Comparison of ENCODE assay signal across 7 cellular contexts in the genomic region with DNA sequence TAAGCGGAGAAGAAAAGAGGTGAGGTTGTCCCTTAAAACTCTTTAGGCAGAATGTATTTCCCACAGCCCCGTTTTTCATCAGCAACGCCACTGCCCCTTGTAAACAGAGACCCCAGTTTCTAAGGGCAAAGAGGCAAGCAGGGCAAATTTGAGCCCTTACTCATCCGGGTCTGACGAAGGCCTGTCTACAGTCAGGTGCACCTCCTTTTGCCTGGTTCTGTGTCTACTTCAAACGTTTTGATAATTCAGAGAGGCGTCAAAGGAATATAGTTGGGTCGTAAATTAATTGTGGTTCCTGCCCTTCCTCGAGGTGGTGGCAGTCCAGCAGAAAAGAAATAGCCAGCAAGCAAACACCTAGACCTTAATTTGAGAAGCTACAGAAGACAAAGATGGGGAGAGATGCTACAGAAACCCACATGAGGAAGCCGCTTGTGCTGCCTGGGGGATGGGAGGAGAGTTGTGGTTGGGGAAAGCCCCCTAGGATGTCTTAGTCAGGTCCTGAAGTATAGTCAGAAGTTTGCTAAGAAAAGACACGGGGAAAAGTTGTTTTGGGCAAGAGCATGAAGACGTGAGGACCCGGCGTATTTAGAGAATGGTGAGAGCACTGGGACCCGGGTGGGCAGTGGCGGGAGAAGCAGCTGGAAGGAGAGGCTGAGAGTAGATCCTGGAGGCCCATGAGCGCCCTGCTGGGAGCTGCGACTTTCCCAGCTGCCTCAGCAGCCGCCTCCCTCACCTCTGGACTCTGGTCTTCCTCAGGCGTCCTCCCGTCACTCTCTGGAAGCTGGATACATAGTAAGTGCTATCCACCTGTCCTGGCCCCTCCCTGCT. TPM values are rescaled to one million over a fixed set of nuclear protein-coding genes. Genes with fewer than 3 reads are reported as not detected.
DNase-seq lines count a peak whose midpoint lies in the region; ATAC-seq and TF ChIP-seq lines count a peak whose summit lies in the region.

No MANE protein-coding gene starts in this region.

- peak overlapping the region; percentile 68 for H3K27ac ChIP-seq in HL-60 (replicated peaks)
- no peak overlapping the region for H3K27ac ChIP-seq in ectodermal cell (ENCODE audit: insufficient read depth, low read depth, low read length, poor library complexity, severe bottlenecking)
- peak overlapping the region; percentile 100 for H3K27ac ChIP-seq in upper lobe of right lung

- DNase-seq in HL-60 (ENCODE audit: low read depth in 1 of 2, low spot score in 1 of 2) (peak in 1 of 2 experiments; percentile 13), osteocyte (ENCODE audit: extremely low spot score, unreplicated experiment) (no peak), upper lobe of right lung (no peak), kidney glomerular epithelial cell (lab: John Stamatoyannopoulos, UW) (no peak)
- DNase-seq in activated CD4-positive, alpha-beta T cell treated with anti-CD3 and anti-CD28 coated beads, Interleukin-2, amount 10 ng/mL, durations not matched to agents 24 days and 14 days, result peak; percentile 93

- H3K27me3 Mint-ChIP-seq in activated CD4-positive, alpha-beta T cell treated with anti-CD3 and anti-CD28 coated beads, Interleukin-2, amount 10 ng/mL, durations not matched to agents 24 days and 14 days, result no peaks in the 10 kb centered on the region
- no peaks in the 10 kb centered on the region for H3K27me3 Mint-ChIP-seq in osteocyte (ENCODE audit: unreplicated experiment)

- 91% methylated on average over 21 of the region's 21 CpGs for WGBS in ectodermal cell, 2 experiments

- no peaks in the 10 kb centered on the region for H3K27me3 ChIP-seq in HL-60 (ENCODE audit: insufficient read depth, poor library complexity, severe bottlenecking)
- no peaks in the 10 kb centered on the region for H3K27me3 ChIP-seq in ectodermal cell (ENCODE audit: control insufficient read depth, insufficient read depth, low read length, poor library complexity, severe bottlenecking)
- no peaks in the 10 kb centered on the region for H3K27me3 ChIP-seq in upper lobe of right lung

- H3K9me3 Mint-ChIP-seq in activated CD4-positive, alpha-beta T cell treated with anti-CD3 and anti-CD28 coated beads, Interleukin-2, amount 10 ng/mL, durations not matched to agents 24 days and 14 days, result no peaks in the 10 kb centered on the region
- H3K9me3 Mint-ChIP-seq in osteocyte (ENCODE audit: unreplicated experiment), result no peaks in the 10 kb centered on the region

- intact Hi-C loops in activated CD4-positive, alpha-beta T cell treated with anti-CD3 and anti-CD28 coated beads, Interleukin-2, amount 10 ng/mL, durations not matched to agents 24 days and 14 days (cut with micrococcal nuclease), result loop anchor here (1.0 kb wide), 1 partner anchor 34 kb away; no protein-coding TSS in a partner anchor
- intact Hi-C loops in upper lobe of right lung (cut with DNase I), result no loop called here

- H3K9me3 ChIP-seq in ectodermal cell (ENCODE audit: control insufficient read depth, low read length) (no peaks in the 10 kb centered on the region), upper lobe of right lung (no peaks in the 10 kb centered on the region)

- peaks cover 66% of the 10 kb centered on the region for H3K36me3 Mint-ChIP-seq in activated CD4-positive, alpha-beta T cell treated with anti-CD3 and anti-CD28 coated beads, Interleukin-2, amount 10 ng/mL, durations not matched to agents 24 days and 14 days (ENCODE audit: low read depth)
- peaks cover 21% of the 10 kb centered on the region for H3K36me3 Mint-ChIP-seq in osteocyte (ENCODE audit: unreplicated experiment)

- TF ChIP-seq CTCF in HL-60 (IDR thresholded peaks at IDR 0.05; ENCODE audit: insufficient read depth, low read length) (no peak), osteocyte (IDR thresholded peaks at IDR 0.05) (no peak), upper lobe of right lung (IDR thresholded peaks at IDR 0.05) (no peak)

- H3K4me3 ChIP-seq in HL-60 (replicated peaks; ENCODE audit: insufficient read depth, low read length) (peak overlapping the region; percentile 63), ectodermal cell (ENCODE audit: insufficient read depth, low read depth, low read length) (peak overlapping the region; percentile 74), upper lobe of right lung (peak overlapping the region; percentile 83)

- H3K4me1 ChIP-seq in ectodermal cell (ENCODE audit: control insufficient read depth, insufficient read depth, low read length), result peaks cover 12% of the 10 kb centered on the region
- peaks cover 31% of the 10 kb centered on the region for H3K4me1 ChIP-seq in upper lobe of right lung

- H3K4me1 Mint-ChIP-seq in activated CD4-positive, alpha-beta T cell treated with anti-CD3 and anti-CD28 coated beads, Interleukin-2, amount 10 ng/mL, durations not matched to agents 24 days and 14 days, result peaks cover 42% of the 10 kb centered on the region
- peaks cover 37% of the 10 kb centered on the region for H3K4me1 Mint-ChIP-seq in osteocyte (ENCODE audit: unreplicated experiment)

- peak overlapping the region; percentile 97 for H3K27ac Mint-ChIP-seq in activated CD4-positive, alpha-beta T cell treated with anti-CD3 and anti-CD28 coated beads, Interleukin-2, amount 10 ng/mL, durations not matched to agents 24 days and 14 days
- H3K27ac Mint-ChIP-seq in osteocyte (ENCODE audit: unreplicated experiment), result peak overlapping the region; percentile 80

- peaks cover 26% of the 10 kb centered on the region for H3K36me3 ChIP-seq in ectodermal cell (ENCODE audit: control insufficient read depth, insufficient read depth, low read length)
- H3K36me3 ChIP-seq in upper lobe of right lung, result peaks cover 59% of the 10 kb centered on the region

- ATAC-seq in upper lobe of right lung, result no peak
- ATAC-seq in HG02852 (IDR thresholded peaks at IDR 0.05; ENCODE audit: unreplicated experiment), result no peak

- H3K4me3 Mint-ChIP-seq in activated CD4-positive, alpha-beta T cell treated with anti-CD3 and anti-CD28 coated beads, Interleukin-2, amount 10 ng/mL, durations not matched to agents 24 days and 14 days, result peak overlapping the region; percentile 99
- peak overlapping the region; percentile 77 for H3K4me3 Mint-ChIP-seq in osteocyte (ENCODE audit: unreplicated experiment)

RNA-seq across cellular contexts. Expression of a gene that starts 2.4 kb away (rescaled TPM):
- total RNA-seq in activated CD4-positive, alpha-beta T cell treated with anti-CD3 and anti-CD28 coated beads, Interleukin-2, amount 10 ng/mL, durations not matched to agents 24 days and 14 days, result 121 and 124 TPM in 2 replicates
- 40.1 TPM for polyA plus RNA-seq in ectodermal cell (2013, experiment 1 of 4)
- 40.3 TPM for polyA plus RNA-seq in ectodermal cell (2013, experiment 2 of 4)
- polyA plus RNA-seq in ectodermal cell (2013, experiment 3 of 4), result 35.3 TPM
- polyA plus RNA-seq in ectodermal cell (2013, experiment 4 of 4), result 42.4 TPM
- total RNA-seq in osteocyte, result 66.5 and 67.4 TPM in 2 replicates
- total RNA-seq in upper lobe of right lung, result 65.0 TPM

RNA-seq across cellular contexts. Expression of a gene that starts 9.9 kb away (rescaled TPM):
- total RNA-seq in activated CD4-positive, alpha-beta T cell treated with anti-CD3 and anti-CD28 coated beads, Interleukin-2, amount 10 ng/mL, durations not matched to agents 24 days and 14 days, result 82.2 and 86.7 TPM in 2 replicates
- polyA plus RNA-seq in ectodermal cell (2013, experiment 1 of 4), result 37.0 TPM
- polyA plus RNA-seq in ectodermal cell (2013, experiment 2 of 4), result 28.8 TPM
- polyA plus RNA-seq in ectodermal cell (2013, experiment 3 of 4), result 33.2 TPM
- 35.8 TPM for polyA plus RNA-seq in ectodermal cell (2013, experiment 4 of 4)
- total RNA-seq in osteocyte, result 44.7 and 52.0 TPM in 2 replicates
- 48.2 TPM for total RNA-seq in upper lobe of right lung

RNA-seq across cellular contexts. Expression of a gene that starts 38.3 kb away (rescaled TPM):
- total RNA-seq in activated CD4-positive, alpha-beta T cell treated with anti-CD3 and anti-CD28 coated beads, Interleukin-2, amount 10 ng/mL, durations not matched to agents 24 days and 14 days, result 90.4 and 91.6 TPM in 2 replicates
- 45.8 TPM for polyA plus RNA-seq in ectodermal cell (2013, experiment 1 of 4)
- 62.0 TPM for polyA plus RNA-seq in ectodermal cell (2013, experiment 2 of 4)
- 31.4 TPM for polyA plus RNA-seq in ectodermal cell (2013, experiment 3 of 4)
- polyA plus RNA-seq in ectodermal cell (2013, experiment 4 of 4), result 38.0 TPM
- total RNA-seq in osteocyte, result 69.2 and 73.5 TPM in 2 replicates
- total RNA-seq in upper lobe of right lung, result 66.6 TPM

RNA-seq across cellular contexts. Expression of a gene that starts 50.4 kb away (rescaled TPM):
- 14.0 and 14.6 TPM in 2 replicates for total RNA-seq in activated CD4-positive, alpha-beta T cell treated with anti-CD3 and anti-CD28 coated beads, Interleukin-2, amount 10 ng/mL, durations not matched to agents 24 days and 14 days
- polyA plus RNA-seq in ectodermal cell (2013, experiment 1 of 4), result 23.7 TPM
- polyA plus RNA-seq in ectodermal cell (2013, experiment 2 of 4), result 22.9 TPM
- 17.0 TPM for polyA plus RNA-seq in ectodermal cell (2013, experiment 3 of 4)
- 17.5 TPM for polyA plus RNA-seq in ectodermal cell (2013, experiment 4 of 4)
- 8.8 and 9.1 TPM in 2 replicates for total RNA-seq in osteocyte
- 7.2 TPM for total RNA-seq in upper lobe of right lung
